In genomic region chr3:128605091-128606046, GRCh38 we compare ENCODE assay signal across 1 cellular context.
TF ChIP-seq lines count a peak whose summit lies in the region.

No MANE protein-coding gene starts in this region.

TF ChIP-seq in HepG2, 621 proteins besides CTCF, POLR2A, EP300 and RAD21 (continues in another document):
- 0 out of 2 replicates have a peak, but pooled peaks have one; percentile 50 for TF ChIP-seq ZNF800 (CRISPR knock-in tag; IDR thresholded peaks at IDR 0.05)
- 0 out of 2 replicates have a peak, but pooled peaks have one; percentile 32 for TF ChIP-seq NFIC (IDR thresholded peaks at IDR 0.05; ENCODE audit: low read length)
- TF ChIP-seq ATF7 (IDR thresholded peaks at IDR 0.05), result no peak
- TF ChIP-seq ATF7 (CRISPR knock-in tag; IDR thresholded peaks at IDR 0.05), result no peak
- peak; percentile 84 for TF ChIP-seq ZMYM2 (CRISPR knock-in tag; IDR thresholded peaks at IDR 0.05)
- no peak for TF ChIP-seq SNRNP70 (IDR thresholded peaks at IDR 0.05; ENCODE audit: low read depth, low read length)
- TF ChIP-seq MTERF4 (CRISPR knock-in tag; IDR thresholded peaks at IDR 0.05), result no peak
- no peak for TF ChIP-seq CEBPZ (IDR thresholded peaks at IDR 0.05; ENCODE audit: low read length)
- TF ChIP-seq TEAD3 (CRISPR knock-in tag; optimal IDR thresholded peaks at IDR 0.05; ENCODE audit: borderline replicate concordance), result peak; percentile 89
- no peak for TF ChIP-seq ZNF143 (CRISPR knock-in tag; IDR thresholded peaks at IDR 0.05)
- no peak for TF ChIP-seq ZNF280B (CRISPR knock-in tag; IDR thresholded peaks at IDR 0.05; ENCODE audit: borderline replicate concordance)
- no peak for TF ChIP-seq TERF1 (CRISPR knock-in tag; IDR thresholded peaks at IDR 0.05)
- TF ChIP-seq MTF2 (CRISPR knock-in tag; IDR thresholded peaks at IDR 0.05; ENCODE audit: borderline replicate concordance), result no peak
- peak; percentile 33; the same call in 1 of the 2 replicates for TF ChIP-seq AHDC1 (CRISPR knock-in tag; IDR thresholded peaks at IDR 0.05; ENCODE audit: borderline replicate concordance)
- TF ChIP-seq ZBTB25 (CRISPR knock-in tag; IDR thresholded peaks at IDR 0.05), result no peak
- TF ChIP-seq NONO (IDR thresholded peaks at IDR 0.05), result no peak
- no peak for TF ChIP-seq NONO (CRISPR knock-in tag; conservative IDR thresholded peaks at IDR 0.05)
- TF ChIP-seq ATM (IDR thresholded peaks at IDR 0.05; ENCODE audit: borderline replicate concordance), result no peak
- TF ChIP-seq ZNF124 (CRISPR knock-in tag; IDR thresholded peaks at IDR 0.05), result no peak
- 0 out of 2 replicates have a peak, but pooled peaks have one; percentile 30 for TF ChIP-seq ZNF431 (CRISPR knock-in tag; IDR thresholded peaks at IDR 0.05; ENCODE audit: borderline replicate concordance, low read depth)
- no peak for TF ChIP-seq ELF1 (CRISPR knock-in tag; IDR thresholded peaks at IDR 0.05)
- TF ChIP-seq ZNF670 (CRISPR knock-in tag; IDR thresholded peaks at IDR 0.05; ENCODE audit: borderline replicate concordance), result 0 out of 2 replicates have a peak, but pooled peaks have one; percentile 56
- TF ChIP-seq, protein P1, sequence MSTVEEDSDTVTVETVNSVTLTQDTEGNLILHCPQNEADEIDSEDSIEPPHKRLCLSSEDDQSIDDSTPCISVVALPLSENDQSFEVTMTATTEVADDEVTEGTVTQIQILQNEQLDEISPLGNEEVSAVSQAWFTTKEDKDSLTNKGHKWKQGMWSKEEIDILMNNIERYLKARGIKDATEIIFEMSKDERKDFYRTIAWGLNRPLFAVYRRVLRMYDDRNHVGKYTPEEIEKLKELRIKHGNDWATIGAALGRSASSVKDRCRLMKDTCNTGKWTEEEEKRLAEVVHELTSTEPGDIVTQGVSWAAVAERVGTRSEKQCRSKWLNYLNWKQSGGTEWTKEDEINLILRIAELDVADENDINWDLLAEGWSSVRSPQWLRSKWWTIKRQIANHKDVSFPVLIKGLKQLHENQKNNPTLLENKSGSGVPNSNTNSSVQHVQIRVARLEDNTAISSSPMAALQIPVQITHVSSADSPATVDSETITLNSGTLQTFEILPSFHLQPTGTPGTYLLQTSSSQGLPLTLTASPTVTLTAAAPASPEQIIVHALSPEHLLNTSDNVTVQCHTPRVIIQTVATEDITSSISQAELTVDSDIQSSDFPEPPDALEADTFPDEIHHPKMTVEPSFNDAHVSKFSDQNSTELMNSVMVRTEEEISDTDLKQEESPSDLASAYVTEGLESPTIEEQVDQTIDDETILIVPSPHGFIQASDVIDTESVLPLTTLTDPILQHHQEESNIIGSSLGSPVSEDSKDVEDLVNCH (CRISPR knock-in tag; IDR thresholded peaks at IDR 0.05), result no peak
- peak; percentile 70; the same call in 1 of the 2 replicates for TF ChIP-seq IRF2 (CRISPR knock-in tag; IDR thresholded peaks at IDR 0.05)
- no peak for TF ChIP-seq SRF (IDR thresholded peaks at IDR 0.05; ENCODE audit: low read depth, low read length)
- TF ChIP-seq SOX6 (IDR thresholded peaks at IDR 0.05), result no peak
- TF ChIP-seq SOX6 (CRISPR knock-in tag; IDR thresholded peaks at IDR 0.05), result peak; percentile 36
- peak; percentile 89 for TF ChIP-seq ZNF121 (CRISPR knock-in tag; IDR thresholded peaks at IDR 0.05)
- peak; percentile 56 for TF ChIP-seq HDAC2 (CRISPR knock-in tag; IDR thresholded peaks at IDR 0.05)
- TF ChIP-seq, protein P2, sequence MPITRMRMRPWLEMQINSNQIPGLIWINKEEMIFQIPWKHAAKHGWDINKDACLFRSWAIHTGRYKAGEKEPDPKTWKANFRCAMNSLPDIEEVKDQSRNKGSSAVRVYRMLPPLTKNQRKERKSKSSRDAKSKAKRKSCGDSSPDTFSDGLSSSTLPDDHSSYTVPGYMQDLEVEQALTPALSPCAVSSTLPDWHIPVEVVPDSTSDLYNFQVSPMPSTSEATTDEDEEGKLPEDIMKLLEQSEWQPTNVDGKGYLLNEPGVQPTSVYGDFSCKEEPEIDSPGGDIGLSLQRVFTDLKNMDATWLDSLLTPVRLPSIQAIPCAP (CRISPR knock-in tag; IDR thresholded peaks at IDR 0.05; ENCODE audit: low read depth), result no peak
- TF ChIP-seq NFE2L1 (CRISPR knock-in tag; IDR thresholded peaks at IDR 0.05; ENCODE audit: borderline replicate concordance), result no peak
- TF ChIP-seq ZNF496 (CRISPR knock-in tag; IDR thresholded peaks at IDR 0.05; ENCODE audit: insufficient replicate concordance), result no peak
